In genomic region chr1:25924454-25924853, GRCh38 we compare ENCODE assay signal across 15 cellular contexts. TPM values are rescaled to one million over a fixed set of nuclear protein-coding genes. Genes with fewer than 3 reads are reported as not detected.
DNase-seq lines count a peak whose midpoint lies in the region; ATAC-seq, FAIRE-seq and TF ChIP-seq lines count a peak whose summit lies in the region.
"Had no signal": no experiment of that assay in that cellular context is flagged by ENCODE, and none has a peak within 500 bp of the region (broad histone marks: within the 10 kb centered on the region; RNA-seq: fewer than 3 reads in every experiment).

No MANE protein-coding gene starts in this region.

- peak overlapping the region in 1 of 2 experiments; percentile 23; a peak in 1 of 4 replicates for H3K9ac ChIP-seq in K562 (ENCODE audit: insufficient read depth in 1 of 2, low read depth in 2 of 2, low read length in 2 of 2)
- H3K9ac ChIP-seq in neural progenitor cell, result no peak overlapping the region
- H3K9ac ChIP-seq: GM23248 had no signal

- no peak for TF ChIP-seq POLR2A in K562 (conservative IDR thresholded peaks at IDR 0.05)

- H3K27ac ChIP-seq in K562 (ENCODE audit: extremely low read depth, low read depth, low read length) (no peak overlapping the region), neural progenitor cell (no peak overlapping the region)
- H3K27ac ChIP-seq: GM23248, Peyer's patch had no signal

- peaks cover 69% of the 10 kb centered on the region for H3K4me1 Mint-ChIP-seq in neural progenitor cell

- H2AFZ ChIP-seq in K562 (ENCODE audit: low read depth, low read length), result peak overlapping the region; percentile 43; the same call in 1 of the 2 replicates
- no peak overlapping the region for H2AFZ ChIP-seq in neural progenitor cell (replicated peaks)

- H3F3A ChIP-seq in neural progenitor cell (ENCODE audit: low read depth), result peaks cover 45% of the 10 kb centered on the region

- H3K4me3 ChIP-seq in K562, result no peak overlapping the region
- H3K4me3 ChIP-seq in neural progenitor cell, result no peak overlapping the region
- H3K4me3 ChIP-seq: GM23248, Peyer's patch had no signal

- H3K9me3 ChIP-seq in K562 (replicated peaks; ENCODE audit: control insufficient read depth, insufficient read depth, low read depth, low read length) (no peaks in the 10 kb centered on the region), neural progenitor cell (ENCODE audit: low read depth) (no peaks in the 10 kb centered on the region)
- H3K9me3 ChIP-seq: Peyer's patch had no signal

- POLR2A ChIA-PET in K562 (lab: Yijun Ruan, JAX), result interaction anchor here (0.5 to 2.2 kb wide), 5 partner anchors 8 to 23 kb away, joined by 3 to 8 read pairs (median 6); no protein-coding TSS in a partner anchor

- BruUV-seq in K562 (replicated peaks; lab: Mats Ljungman, UMichigan), result no TSS peak

- in situ Hi-C loops in K562 (cut with MboI), result no loop called here

- no peak for FAIRE-seq in K562 (lab: Jason Lieb, UNC)

- WGBS in K562 (ENCODE audit: insufficient coverage, low coverage, missing lambda C conversion rate), result 11% methylated on average over 2 of the region's 2 CpGs

- no peaks in the 10 kb centered on the region for H3K9me3 Mint-ChIP-seq in neural progenitor cell

- peaks cover 11% of the 10 kb centered on the region for H3K27me3 Mint-ChIP-seq in neural progenitor cell (ENCODE audit: insufficient read depth, low read depth)

- TF ChIP-seq CTCF in K562 (IDR thresholded peaks at IDR 0.05 in 2 of 3, conservative IDR thresholded peaks at IDR 0.05 in 1 of 3; ENCODE audit: insufficient read depth in 2 of 3, low read depth in 1 of 3, low read length in 3 of 3) (no peak), neural progenitor cell (IDR thresholded peaks at IDR 0.05) (no peak)

- H3K36me3 Mint-ChIP-seq in neural progenitor cell, result no peaks in the 10 kb centered on the region

- no peak for ATAC-seq in K562
- no peak for ATAC-seq in GM18498 (IDR thresholded peaks at IDR 0.05; ENCODE audit: unreplicated experiment)
- ATAC-seq: HCT116 had no signal

- H3K27me3 ChIP-seq in K562 (ENCODE audit: control insufficient read depth in 2 of 2, insufficient read depth in 2 of 2, low read length in 2 of 2) (no peaks in the 10 kb centered on the region), neural progenitor cell (peaks cover 36% of the 10 kb centered on the region)
- H3K27me3 ChIP-seq: Peyer's patch had no signal

- H3K27ac Mint-ChIP-seq in neural progenitor cell, result peak overlapping the region; percentile 63

- no peaks in the 10 kb centered on the region for H3K79me2 ChIP-seq in K562 (ENCODE audit: control insufficient read depth, insufficient read depth, low read length)
- H3K79me2 ChIP-seq in neural progenitor cell (ENCODE audit: low read depth), result no peaks in the 10 kb centered on the region

- H3K36me3 ChIP-seq in K562 (ENCODE audit: control insufficient read depth, insufficient read depth, low read length), result no peaks in the 10 kb centered on the region
- H3K36me3 ChIP-seq in neural progenitor cell, result no peaks in the 10 kb centered on the region
- H3K36me3 ChIP-seq: Peyer's patch had no signal

- H4K20me1 ChIP-seq in K562 (replicated peaks; ENCODE audit: control insufficient read depth, insufficient read depth, low read length) (no peaks in the 10 kb centered on the region), neural progenitor cell (ENCODE audit: low read depth) (no peaks in the 10 kb centered on the region)

- H3K4me2 ChIP-seq in K562 (ENCODE audit: insufficient read depth, low read length) (no peak overlapping the region), neural progenitor cell (no peak overlapping the region)

- CTCF ChIA-PET in K562 (lab: Yijun Ruan, JAX; ENCODE audit: low intra/inter-chr PET ratio), result interaction anchor here (0.7 kb wide), 1 partner anchor 485 kb away, joined by 5 read pairs; no protein-coding TSS in a partner anchor

- DNase-seq in NCI-H1092 treated with DMSO at 0.1 percent for 48 hours (lab: John Stamatoyannopoulos, UW), result peak; percentile 16
- no peak for DNase-seq in NCI-H1092 (lab: John Stamatoyannopoulos, UW)
- peak; percentile 29 for DNase-seq in MV-4-11 (lab: John Stamatoyannopoulos, UW)
- DNase-seq in K562 (ENCODE audit: extremely low read depth in 1 of 4, low spot score in 3 of 4), result no peak
- no peak for DNase-seq in neural progenitor cell (ENCODE audit: low spot score)
- no peak for DNase-seq in NCI-H187 (lab: John Stamatoyannopoulos, UW)
- no peak for DNase-seq in posterior vena cava (ENCODE audit: low spot score)
- DNase-seq: DMS79, GM23248, NCI-H1436 treated with DMSO at 0.1 percent for 48 hours, NCI-H526 treated with DMSO at 0.1 percent for 48 hours, Peyer's patch, Right ventricle myocardium superior had no signal

- peak; percentile 55; the same call in 1 of the 2 replicates for TF ChIP-seq EP300 in K562 (IDR thresholded peaks at IDR 0.05; ENCODE audit: low read length)

- intact Hi-C loops in K562 (cut with micrococcal nuclease), result no loop called here
- intact Hi-C loops in posterior vena cava (cut with DNase I), result loop anchor here in 1 of 2 donors (5.0 kb wide), 1 partner anchor 1658 kb away; no protein-coding TSS in a partner anchor

- no peaks in the 10 kb centered on the region for H3K9me1 ChIP-seq in K562 (ENCODE audit: control insufficient read depth, insufficient read depth, low read length)

- H3K4me1 ChIP-seq in K562 (replicated peaks in 1 of 2; ENCODE audit: control insufficient read depth in 2 of 2, insufficient read depth in 2 of 2, low read length in 2 of 2) (peaks cover 31 to 34% of the 10 kb centered on the region in 2 experiments), neural progenitor cell (peaks cover 34% of the 10 kb centered on the region)

- no peak overlapping the region for H3K4me3 Mint-ChIP-seq in neural progenitor cell

- no peak for TF ChIP-seq RAD21 in K562 (CRISPR knock-in tag; conservative IDR thresholded peaks at IDR 0.05 in 1 of 2, IDR thresholded peaks at IDR 0.05 in 1 of 2)

TF ChIP-seq in K562, 482 proteins besides CTCF, POLR2A, EP300 and RAD21 (continues in another document):
- no peak for TF ChIP-seq CGGBP1 (CRISPR knock-in tag; IDR thresholded peaks at IDR 0.05)
- no peak for TF ChIP-seq CEBPG (CRISPR knock-in tag; IDR thresholded peaks at IDR 0.05)
- 0 out of 4 replicates have a peak, but pooled peaks have one; percentile 15 to 17 for TF ChIP-seq CEBPG (tag; conservative IDR thresholded peaks at IDR 0.05 in 1 of 2, IDR thresholded peaks at IDR 0.05 in 1 of 2)
- TF ChIP-seq ARID1B (IDR thresholded peaks at IDR 0.05), result peak; percentile 74
- TF ChIP-seq HDAC1 (IDR thresholded peaks at IDR 0.05), result peak in 1 of 2 experiments; percentile 16; a peak in 1 of 4 replicates
- peak; percentile 47; the same call in 1 of the 2 replicates for TF ChIP-seq DPF2 (IDR thresholded peaks at IDR 0.05)

RNA-seq across cellular contexts. Expression of gene STMN1, which starts 18.2 kb away (rescaled TPM):
- total RNA-seq in K562 (2011; cell fraction: chromatin; rRNA removed; ENCODE audit: low replicate concordance), result 79.1 and 202 TPM in 2 replicates
- total RNA-seq in K562 (2011; cell fraction: nucleolus; rRNA removed), result 64.9 and 72.4 TPM in 2 replicates
- total RNA-seq in K562 (2011; cell fraction: nucleoplasm; rRNA removed), result 144 and 204 TPM in 2 replicates
- total RNA-seq in K562 (2014; rRNA removed) (717 and 838 TPM in 2 replicates), K562 (2014; rRNA removed; fragmentation: Illumina TruSeq; extraction: Trizol) (432 and 614 TPM in 2 replicates), K562 (2015; rRNA removed; fragmentation: Illumina TruSeq; extraction: Trizol) (534 and 557 TPM in 2 replicates), K562 (2021) (595 and 622 TPM in 2 replicates), neural progenitor cell (ENCODE audit: low replicate concordance) (356 and 519 TPM in 2 replicates), posterior vena cava (10 to 100 TPM; 19.1 to 24.8 TPM)
- polyA plus RNA-seq in K562 (2011; rRNA removed) (269 and 330 TPM in 2 replicates), K562 (2014; fragmentation: Illumina TruSeq; extraction: Trizol) (1,051 and 1,453 TPM in 2 replicates), K562 (2014; fragmentation: Nextera tagmentation; extraction: Ambion mirVana) (1,000 to 10,000 TPM; 2,090 to 2,153 TPM), K562 (2014; rRNA removed) (481 and 592 TPM in 2 replicates)
- 40.0 and 111 TPM in 2 replicates for polyA plus RNA-seq in K562 (2011; cell fraction: cytosol; rRNA removed)
- 108 and 181 TPM in 2 replicates for polyA plus RNA-seq in K562 (2011; cell fraction: nucleus; rRNA removed)
- 743 and 1,035 TPM in 2 replicates for polyA plus RNA-seq in K562 (2012)
- polyA minus RNA-seq in K562 (2011; rRNA and poly(A)+ RNA removed), result 67.2 and 95.3 TPM in 2 replicates
- 80.8 and 100 TPM in 2 replicates for polyA minus RNA-seq in K562 (2011; cell fraction: cytosol; rRNA and poly(A)+ RNA removed)
- 35.7 and 84.1 TPM in 2 replicates for polyA minus RNA-seq in K562 (2011; cell fraction: nucleus; rRNA and poly(A)+ RNA removed)

RNA-seq across cellular contexts. Expression of gene PAQR7, which starts 48.9 kb away (rescaled TPM):
- total RNA-seq in K562 (2011; cell fraction: chromatin; rRNA removed; ENCODE audit: low replicate concordance), result 9.3 and 18.9 TPM in 2 replicates
- total RNA-seq in K562 (2011; cell fraction: nucleolus; rRNA removed), result 15.7 and 18.8 TPM in 2 replicates
- total RNA-seq in K562 (2011; cell fraction: nucleoplasm; rRNA removed), result 13.9 and 16.4 TPM in 2 replicates
- total RNA-seq in K562 (2014; rRNA removed), result 2.4 and 3.3 TPM in 2 replicates
- 2.0 and 2.4 TPM in 2 replicates for total RNA-seq in K562 (2014; rRNA removed; fragmentation: Illumina TruSeq; extraction: Trizol)
- total RNA-seq in K562 (2015; rRNA removed; fragmentation: Illumina TruSeq; extraction: Trizol), result 2.5 and 2.6 TPM in 2 replicates
- 4.0 and 4.4 TPM in 2 replicates for total RNA-seq in K562 (2021)
- 5.2 and 5.4 TPM in 2 replicates for polyA plus RNA-seq in K562 (2011; rRNA removed)
- polyA plus RNA-seq in K562 (2011; cell fraction: cytosol; rRNA removed), result 8.8 and 14.1 TPM in 2 replicates
- polyA plus RNA-seq in K562 (2011; cell fraction: nucleus; rRNA removed), result 5.8 and 7.4 TPM in 2 replicates
- polyA plus RNA-seq in K562 (2012), result 4.5 and 6.9 TPM in 2 replicates
- polyA plus RNA-seq in K562 (2014; fragmentation: Illumina TruSeq; extraction: Trizol), result 2.9 and 3.3 TPM in 2 replicates
- polyA plus RNA-seq in K562 (2014; fragmentation: Nextera tagmentation; extraction: Ambion mirVana), result 1 to 10 TPM; 1.1 to 1.2 TPM
- polyA plus RNA-seq in K562 (2014; rRNA removed), result 2.7 and 3.0 TPM in 2 replicates
- polyA minus RNA-seq in K562 (2011; rRNA and poly(A)+ RNA removed), result 5.5 and 8.5 TPM in 2 replicates
- polyA minus RNA-seq in K562 (2011; cell fraction: cytosol; rRNA and poly(A)+ RNA removed), result 7.4 and 8.5 TPM in 2 replicates
- 2.0 and 2.4 TPM in 2 replicates for polyA minus RNA-seq in K562 (2011; cell fraction: nucleus; rRNA and poly(A)+ RNA removed)
- 1.1 and 3.7 TPM in 2 replicates for total RNA-seq in neural progenitor cell (ENCODE audit: low replicate concordance)
- total RNA-seq in posterior vena cava, result 1 to 10 TPM; 5.9 to 7.1 TPM

Comparison
In these comparisons a context has a peak if more than half of its experiments do, and no peak if none do; other contexts are left out.
1. DNase-seq: peak in NCI-H1092 treated with DMSO at 0.1 percent for 48 hours (single experiment) and MV-4-11 (single experiment); none in NCI-H1092 (single experiment), K562 (0 of 4), neural progenitor cell (single experiment), NCI-H187 (0 of 2) and posterior vena cava (single experiment).